Comparison of ENCODE assay signal across 22 cellular contexts in genomic region chr7:4959881-4960280, GRCh38. TPM values are rescaled to one million over a fixed set of nuclear protein-coding genes. Genes with fewer than 3 reads are reported as not detected.
"Had no signal": no experiment of that assay in that cellular context is flagged by ENCODE, and none has a peak within 500 bp of the region (broad histone marks: within the 10 kb centered on the region; RNA-seq: fewer than 3 reads in every experiment).

No MANE protein-coding gene starts in this region.

- H2AFZ ChIP-seq: parathyroid adenoma had no signal

- H3K27ac Mint-ChIP-seq: effector memory CD8-positive, alpha-beta T cell; immature natural killer cell; naive B cell; natural killer cell treated with Interleukin-12 subunit alpha and Interleukin-12 subunit beta and Interleukin-15 and Interleukin-18, amount 100 ng/mL, for 72 hours; stimulated activated effector memory CD8-positive, alpha-beta T cell treated with anti-CD3 and anti-CD28 coated beads, Interleukin-12 subunit alpha, Interleukin-12 subunit beta, amount 100 ng/mL, for 72 hours had no signal

- H3K4me1 ChIP-seq: lower lobe of right lung, parathyroid adenoma had no signal

- ATAC-seq: effector memory CD8-positive, alpha-beta T cell; left ventricle myocardium superior; lower lobe of right lung; natural killer cell treated with Interleukin-12 subunit alpha and Interleukin-12 subunit beta and Interleukin-15 and Interleukin-18, amount 100 ng/mL, for 72 hours; stimulated activated effector memory CD8-positive, alpha-beta T cell treated with anti-CD3 and anti-CD28 coated beads, Interleukin-12 subunit alpha, Interleukin-12 subunit beta, amount 100 ng/mL, for 72 hours had no signal

- H3K9me3 Mint-ChIP-seq: effector memory CD8-positive, alpha-beta T cell; immature natural killer cell; natural killer cell treated with Interleukin-12 subunit alpha and Interleukin-12 subunit beta and Interleukin-15 and Interleukin-18, amount 100 ng/mL, for 72 hours; stimulated activated effector memory CD8-positive, alpha-beta T cell treated with anti-CD3 and anti-CD28 coated beads, Interleukin-12 subunit alpha, Interleukin-12 subunit beta, amount 100 ng/mL, for 72 hours had no signal

- H3K4me3 Mint-ChIP-seq: effector memory CD8-positive, alpha-beta T cell; immature natural killer cell; naive B cell; natural killer cell treated with Interleukin-12 subunit alpha and Interleukin-12 subunit beta and Interleukin-15 and Interleukin-18, amount 100 ng/mL, for 72 hours; neural crest cell; stimulated activated effector memory CD8-positive, alpha-beta T cell treated with anti-CD3 and anti-CD28 coated beads, Interleukin-12 subunit alpha, Interleukin-12 subunit beta, amount 100 ng/mL, for 72 hours had no signal

- H3K27ac ChIP-seq: lower lobe of right lung, parathyroid adenoma, prostate gland, right atrium auricular region, sigmoid colon, thoracic aorta, upper lobe of left lung had no signal

- DNase-seq: cortex of kidney; effector memory CD8-positive, alpha-beta T cell; erythroblast; immature natural killer cell; islet precursor cell; left ventricle myocardium superior; lower lobe of right lung; mucosa of descending colon; naive B cell; sigmoid colon; stimulated activated CD4-positive, alpha-beta T cell treated with anti-CD3 and anti-CD28 coated beads, Interleukin-2, amount 100 ng/mL, for 24 hours; stimulated activated CD4-positive, alpha-beta T cell treated with anti-CD3 and anti-CD28 coated beads, Interleukin-4, amount 100 ng/mL, for 24 hours; stimulated activated naive CD4-positive, alpha-beta T cell treated with Interleukin-2 at 50 U/mL for 16 hours had no signal

- H3K9me3 ChIP-seq: lower lobe of right lung, mucosa of descending colon, prostate gland, sigmoid colon, thoracic aorta, tibial nerve, upper lobe of left lung had no signal

- H3K9ac ChIP-seq: parathyroid adenoma had no signal

- H3K4me3 ChIP-seq: lower lobe of right lung, mucosa of descending colon had no signal

- H3K36me3 ChIP-seq: lower lobe of right lung, prostate gland, right atrium auricular region, sigmoid colon, thoracic aorta, tibial nerve, upper lobe of left lung had no signal

RNA-seq across cellular contexts. Expression of gene MMD2, which starts 0.9 kb away (rescaled TPM):
- polyA plus RNA-seq: immature natural killer cell had no signal
